Comparison of ENCODE assay signal across 2 cellular contexts in genomic region chr4:153669838-153670237, GRCh38.
TF ChIP-seq lines count a peak whose summit lies in the region.

No MANE protein-coding gene starts in this region.

TF ChIP-seq in SK-N-SH, 30 proteins besides CTCF, POLR2A, EP300 and RAD21 (continued from another document):
- TF ChIP-seq REST (IDR thresholded peaks at IDR 0.05; ENCODE audit: low read depth, low read length) = no peak
- TF ChIP-seq NFIC (IDR thresholded peaks at IDR 0.05; ENCODE audit: borderline replicate concordance) = peak; percentile 17; the same call in 1 of the 2 replicates
- peak; percentile 41; the same call in 1 of the 2 replicates for TF ChIP-seq TEAD4 (IDR thresholded peaks at IDR 0.05; ENCODE audit: borderline replicate concordance, insufficient read depth)
- peak; percentile 57 for TF ChIP-seq JUND (IDR thresholded peaks at IDR 0.05)

TF ChIP-seq in SK-N-SH treated with all-trans-retinoic acid at 6 μM for 48 hours, 23 proteins besides CTCF, POLR2A, EP300 and RAD21 (continued from another document):
- no peak for TF ChIP-seq PATZ1 (CRISPR knock-in tag; IDR thresholded peaks at IDR 0.05; ENCODE audit: borderline replicate concordance)
- TF ChIP-seq TSHZ2 (CRISPR knock-in tag; IDR thresholded peaks at IDR 0.05) = no peak
- TF ChIP-seq TCF4 (CRISPR knock-in tag; IDR thresholded peaks at IDR 0.05; ENCODE audit: borderline replicate concordance) = no peak
- TF ChIP-seq ZNF8 (CRISPR knock-in tag; IDR thresholded peaks at IDR 0.05) = no peak
- no peak for TF ChIP-seq OSR1 (CRISPR knock-in tag; IDR thresholded peaks at IDR 0.05)
- no peak for TF ChIP-seq ZFP3 (CRISPR knock-in tag; IDR thresholded peaks at IDR 0.05)
- no peak for TF ChIP-seq ZNF70 (CRISPR knock-in tag; IDR thresholded peaks at IDR 0.05)
- TF ChIP-seq, protein P1, sequence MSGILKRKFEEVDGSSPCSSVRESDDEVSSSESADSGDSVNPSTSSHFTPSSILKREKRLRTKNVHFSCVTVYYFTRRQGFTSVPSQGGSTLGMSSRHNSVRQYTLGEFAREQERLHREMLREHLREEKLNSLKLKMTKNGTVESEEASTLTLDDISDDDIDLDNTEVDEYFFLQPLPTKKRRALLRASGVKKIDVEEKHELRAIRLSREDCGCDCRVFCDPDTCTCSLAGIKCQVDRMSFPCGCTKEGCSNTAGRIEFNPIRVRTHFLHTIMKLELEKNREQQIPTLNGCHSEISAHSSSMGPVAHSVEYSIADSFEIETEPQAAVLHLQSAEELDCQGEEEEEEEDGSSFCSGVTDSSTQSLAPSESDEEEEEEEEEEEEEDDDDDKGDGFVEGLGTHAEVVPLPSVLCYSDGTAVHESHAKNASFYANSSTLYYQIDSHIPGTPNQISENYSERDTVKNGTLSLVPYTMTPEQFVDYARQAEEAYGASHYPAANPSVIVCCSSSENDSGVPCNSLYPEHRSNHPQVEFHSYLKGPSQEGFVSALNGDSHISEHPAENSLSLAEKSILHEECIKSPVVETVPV (CRISPR knock-in tag; IDR thresholded peaks at IDR 0.05) = no peak
- TF ChIP-seq ARNTL (CRISPR knock-in tag; IDR thresholded peaks at IDR 0.05; ENCODE audit: borderline replicate concordance, low read depth) = no peak
